ENCODE assay signal across 15 cellular contexts in the genomic region with DNA sequence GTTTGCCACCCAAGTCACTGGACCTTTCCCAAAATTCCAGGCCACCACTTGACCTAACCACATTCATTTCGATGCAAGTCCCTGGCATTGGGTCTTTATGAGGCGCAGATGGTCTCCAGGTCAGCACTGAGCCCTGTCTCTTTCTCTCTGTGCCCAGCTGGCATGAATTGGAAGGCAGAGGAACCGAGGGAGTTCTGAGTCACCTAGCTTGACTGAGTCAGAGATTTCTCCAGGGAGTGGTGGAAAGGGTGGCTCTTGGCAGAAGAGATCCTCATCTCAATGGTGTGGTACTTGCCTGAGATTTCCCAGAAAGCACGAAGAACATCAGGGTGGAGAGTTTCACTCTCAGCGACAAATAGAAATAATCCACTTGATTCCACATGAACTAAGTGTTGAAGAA. TPM values are rescaled to one million over a fixed set of nuclear protein-coding genes. Genes with fewer than 3 reads are reported as not detected.
DNase-seq lines count a peak whose midpoint lies in the region; ATAC-seq and TF ChIP-seq lines count a peak whose summit lies in the region.
"Had no signal": no experiment of that assay in that cellular context is flagged by ENCODE, and none has a peak within 500 bp of the region (broad histone marks: within the 10 kb centered on the region; RNA-seq: fewer than 3 reads in every experiment).

No MANE protein-coding gene starts in this region.

- H3K27ac Mint-ChIP-seq in GM23338: no peak overlapping the region
- H3K27ac Mint-ChIP-seq: activated T-helper 2 cell treated with anti-CD3 and anti-CD28 coated beads, Interferon-gamma antibody, Interleukin-2, Interleukin-4, amounts not matched to agents 10 μg/mL and 5 μg/mL and 100 μg/mL, durations not matched to agents 14 hours and 24 hours and 36 hours had no signal

- H3K4me3 ChIP-seq in IMR-90 (ENCODE audit: insufficient read depth, low read depth, low read length): no peak overlapping the region
- no peak overlapping the region for H3K4me3 ChIP-seq in brain microvascular endothelial cell (ENCODE audit: low read depth, low read length)
- no peak overlapping the region for H3K4me3 ChIP-seq in left lung
- no peak overlapping the region for H3K4me3 ChIP-seq in GM23338
- H3K4me3 ChIP-seq in vagina: no peak overlapping the region
- H3K4me3 ChIP-seq: BLaER1, cardiac muscle cell, ovary had no signal

- H3K9me2 ChIP-seq in GM23338 (ENCODE audit: insufficient read depth): no peaks in the 10 kb centered on the region

- in situ Hi-C loops in IMR-90 (cut with MboI; ENCODE audit: low sequenced_read_pairs) (no loop called here), brain microvascular endothelial cell (cut with HindIII; ENCODE audit: low pct_ligation_motif_present, low sequenced_read_pairs) (no loop called here)

- TF ChIP-seq POLR2A in IMR-90 (IDR thresholded peaks at IDR 0.05; ENCODE audit: low read depth, low read length): no peak
- no peak for TF ChIP-seq POLR2A in vagina (IDR thresholded peaks at IDR 0.05)

- H3K18ac ChIP-seq in IMR-90 (ENCODE audit: low read depth, low read length): no peak overlapping the region

- H3K9ac ChIP-seq in IMR-90 (ENCODE audit: low read depth, low read length): no peak overlapping the region
- H3K9ac ChIP-seq: BLaER1 had no signal

- intact Hi-C loops in IMR-90 (cut with micrococcal nuclease) (no loop called here), left lung (cut with DNase I) (no loop called here), vagina (cut with DNase I) (no loop called here)

- H4K20me1 ChIP-seq in IMR-90 (ENCODE audit: insufficient read depth, low read length) (no peaks in the 10 kb centered on the region), GM23338 (replicated peaks; ENCODE audit: insufficient read depth) (no peaks in the 10 kb centered on the region)
- H4K20me1 ChIP-seq: BLaER1 had no signal

- H3K79me2 ChIP-seq in GM23338 (replicated peaks; ENCODE audit: insufficient read depth): no peaks in the 10 kb centered on the region

- H3K4me3 Mint-ChIP-seq in GM23338: no peak overlapping the region

- no peak overlapping the region for H2BK5ac ChIP-seq in IMR-90 (ENCODE audit: low read depth, low read length, poor library complexity, severe bottlenecking)

- no peak for TF ChIP-seq CTCF in IMR-90 (conservative IDR thresholded peaks at IDR 0.05; ENCODE audit: low read depth, low read length)
- TF ChIP-seq CTCF in brain microvascular endothelial cell (IDR thresholded peaks at IDR 0.05; ENCODE audit: low read depth, low read length, missing control alignments): no peak
- no peak for TF ChIP-seq CTCF in left lung (IDR thresholded peaks at IDR 0.05)
- TF ChIP-seq CTCF in GM23338 (conservative IDR thresholded peaks at IDR 0.05; ENCODE audit: low read depth in 2 of 2): no peak
- TF ChIP-seq CTCF in vagina (IDR thresholded peaks at IDR 0.05): no peak

- peaks cover 37% of the 10 kb centered on the region for H3K4me1 Mint-ChIP-seq in GM23338

- ATAC-seq in IMR-90 (ENCODE audit: low read depth): peak; percentile 43
- ATAC-seq in left lung: peak; percentile 13
- no peak for ATAC-seq in GM23338

- H3K36me3 Mint-ChIP-seq in GM23338 (ENCODE audit: low read depth): no peaks in the 10 kb centered on the region

- CTCF ChIA-PET in IMR-90 (lab: Yijun Ruan, JAX): interaction anchor here (1.0 kb wide), 1 partner anchor 326 kb away, joined by 4 read pairs; no protein-coding TSS in a partner anchor

- H3K79me1 ChIP-seq in IMR-90 (ENCODE audit: low read depth in 1 of 2, low read length in 2 of 2): no peaks in the 10 kb centered on the region

- H3K4me2 ChIP-seq in IMR-90 (ENCODE audit: low read depth, low read length) (no peak overlapping the region), GM23338 (no peak overlapping the region)
- H3K4me2 ChIP-seq: BLaER1 had no signal

- no peak overlapping the region for H3K14ac ChIP-seq in IMR-90 (replicated peaks; ENCODE audit: low read depth, low read length)

- no peaks in the 10 kb centered on the region; the same call in 1 of the 2 replicates for H3K9me1 ChIP-seq in IMR-90 (ENCODE audit: insufficient read depth, low read length)

- no peak overlapping the region for H2BK15ac ChIP-seq in IMR-90 (ENCODE audit: low read depth, low read length)

- H3K9me3 Mint-ChIP-seq in GM23338: no peaks in the 10 kb centered on the region; the same call in 2 of the 3 replicates
- H3K9me3 Mint-ChIP-seq: activated T-helper 2 cell treated with anti-CD3 and anti-CD28 coated beads, Interferon-gamma antibody, Interleukin-2, Interleukin-4, amounts not matched to agents 10 μg/mL and 5 μg/mL and 100 μg/mL, durations not matched to agents 14 hours and 24 hours and 36 hours had no signal

- H4K91ac ChIP-seq in IMR-90 (ENCODE audit: insufficient read depth, low read depth, low read length): no peak overlapping the region

- H3F3A ChIP-seq in GM23338 (replicated peaks; ENCODE audit: low read depth): no peaks in the 10 kb centered on the region

- H3K56ac ChIP-seq in IMR-90 (ENCODE audit: extremely low read depth, insufficient read depth, low read length): no peak overlapping the region

- no peaks in the 10 kb centered on the region for H3K36me3 ChIP-seq in IMR-90 (ENCODE audit: control insufficient read depth, insufficient read depth, low read length)
- H3K36me3 ChIP-seq in brain microvascular endothelial cell (replicated peaks): no peaks in the 10 kb centered on the region
- H3K36me3 ChIP-seq in left lung: no peaks in the 10 kb centered on the region
- H3K36me3 ChIP-seq in GM23338 (ENCODE audit: insufficient read depth): no peaks in the 10 kb centered on the region
- H3K36me3 ChIP-seq in vagina: no peaks in the 10 kb centered on the region
- H3K36me3 ChIP-seq: BLaER1, cardiac muscle cell, ovary had no signal

- H2BK20ac ChIP-seq in IMR-90 (ENCODE audit: low read depth, low read length): no peak overlapping the region

- H3K4me1 ChIP-seq in IMR-90 (ENCODE audit: control insufficient read depth, insufficient read depth, low read length): no peaks in the 10 kb centered on the region; the same call in 1 of the 2 replicates
- no peaks in the 10 kb centered on the region for H3K4me1 ChIP-seq in left lung
- peaks cover 35% of the 10 kb centered on the region for H3K4me1 ChIP-seq in GM23338 (ENCODE audit: insufficient read depth)
- no peaks in the 10 kb centered on the region for H3K4me1 ChIP-seq in vagina

- no CpG with 5 or more reads among the region's 5 CpGs for WGBS in IMR-90 (ENCODE audit: extremely low coverage in 2 of 2, insufficient read length in 1 of 2), 2 experiments

- H2AK9ac ChIP-seq in IMR-90 (replicated peaks; ENCODE audit: low read depth, low read length, poor library complexity): no peak overlapping the region

- dilution Hi-C loops in IMR-90 (cut with HindIII; ENCODE audit: low sequenced_read_pairs, unreplicated experiment): no loop called here

- no peaks in the 10 kb centered on the region for H3K27me3 Mint-ChIP-seq in GM23338 (ENCODE audit: insufficient read depth, low read depth, poor library complexity)

- no peak overlapping the region for H2AK5ac ChIP-seq in IMR-90 (ENCODE audit: low read depth, low read length)

- H3K23ac ChIP-seq in IMR-90 (ENCODE audit: low read depth, low read length): no peak overlapping the region

- no peak for TF ChIP-seq RAD21 in IMR-90 (IDR thresholded peaks at IDR 0.05; ENCODE audit: low read length)

- H3K9me3 ChIP-seq in IMR-90 (ENCODE audit: control insufficient read depth, insufficient read depth, low read length) (no peaks in the 10 kb centered on the region), left lung (no peaks in the 10 kb centered on the region), vagina (no peaks in the 10 kb centered on the region)
- H3K9me3 ChIP-seq: BLaER1, ovary had no signal

- no peak overlapping the region for H3K4ac ChIP-seq in IMR-90 (ENCODE audit: low read depth, low read length)

- H2AFZ ChIP-seq in IMR-90 (replicated peaks; ENCODE audit: low read length, poor library complexity) (no peak overlapping the region), GM23338 (no peak overlapping the region)

- no peak overlapping the region for H4K5ac ChIP-seq in IMR-90 (ENCODE audit: low read depth, low read length)

- POLR2A ChIA-PET in IMR-90 (lab: Charles Lee; ENCODE audit: unreplicated experiment): no interaction called here

- H3K27ac ChIP-seq in IMR-90 (ENCODE audit: insufficient read depth, low read length) (no peak overlapping the region), brain microvascular endothelial cell (no peak overlapping the region), left lung (no peak overlapping the region), GM23338 (ENCODE audit: low read depth) (no peak overlapping the region), vagina (no peak overlapping the region)
- H3K27ac ChIP-seq: BLaER1, cardiac muscle cell, ovary had no signal

- H2BK120ac ChIP-seq in IMR-90 (ENCODE audit: low read depth, low read length): no peak overlapping the region

- BruUV-seq in IMR-90 (replicated peaks; lab: Mats Ljungman, UMichigan): no TSS peak

- no peak overlapping the region for H4K8ac ChIP-seq in IMR-90 (ENCODE audit: low read depth in 2 of 2, low read length in 2 of 2)

- H3K27me3 ChIP-seq in IMR-90 (ENCODE audit: control insufficient read depth, insufficient read depth, low read length): no peaks in the 10 kb centered on the region
- H3K27me3 ChIP-seq in brain microvascular endothelial cell (replicated peaks): no peaks in the 10 kb centered on the region
- no peaks in the 10 kb centered on the region for H3K27me3 ChIP-seq in left lung
- H3K27me3 ChIP-seq in GM23338 (ENCODE audit: insufficient read depth): no peaks in the 10 kb centered on the region
- H3K27me3 ChIP-seq in vagina: no peaks in the 10 kb centered on the region
- H3K27me3 ChIP-seq: BLaER1, cardiac muscle cell, ovary had no signal

- DNase-seq in COLO829 (ENCODE audit: low spot score) (peak; percentile 22), IMR-90 (peak; percentile 53), brain microvascular endothelial cell (peak; percentile 49), left lung (no peak), NCI-H187 treated with DMSO at 0.1 percent for 48 hours (lab: John Stamatoyannopoulos, UW) (no peak), NAMALWA (ENCODE audit: low spot score) (no peak), GM23338 (ENCODE audit: low spot score) (no peak), vagina (ENCODE audit: extremely low spot score in 2 of 2) (no peak)
- DNase-seq: activated CD4-positive, alpha-beta T cell treated with anti-CD3 and anti-CD28 coated beads, Interleukin-2, amount 50 U/mL, for 1 hour; NCI-H2171; ovary; T-helper 1 cell had no signal

TF ChIP-seq in IMR-90, 13 proteins besides CTCF, POLR2A, EP300 and RAD21 (continues in another document):
- TF ChIP-seq SMC3 (IDR thresholded peaks at IDR 0.05; ENCODE audit: low read depth, low read length) (no peak), NFE2L2 (IDR thresholded peaks at IDR 0.05; ENCODE audit: low read depth, low read length) (no peak)

TF ChIP-seq in GM23338, 12 proteins besides CTCF, POLR2A, EP300 and RAD21 (continues in another document):
- no peak for TF ChIP-seq JUNB (IDR thresholded peaks at IDR 0.05; ENCODE audit: unreplicated experiment)
- TF ChIP-seq ZNF331 (CRISPR knock-in tag; IDR thresholded peaks at IDR 0.05; ENCODE audit: low read depth): no peak

RNA-seq across cellular contexts. Expression of gene WDR36, which starts 43.8 kb away (rescaled TPM):
- total RNA-seq in IMR-90 (2012; rRNA removed) (87.8 and 111 TPM in 2 replicates), left lung (10 to 100 TPM; 23.1 to 29.6 TPM), vagina (27.5 TPM)
- polyA plus RNA-seq in IMR-90 (2012; rRNA removed) (9.4 and 11.9 TPM in 2 replicates), GM23338 (2016; fragmentation: Nextera tagmentation; extraction: Ambion mirVana) (14.3 and 18.5 TPM in 2 replicates)
- 2.5 and 2.6 TPM in 2 replicates for polyA plus RNA-seq in IMR-90 (2012; cell fraction: cytosol; rRNA removed)
- polyA plus RNA-seq in IMR-90 (2012; cell fraction: nucleus; rRNA removed; ENCODE audit: low replicate concordance): 3.3 and 21.3 TPM in 2 replicates
- total RNA-seq in GM23338 (2014; rRNA removed; shearing (Covaris generic)): 56.8 and 61.1 TPM in 2 replicates

Comparison
In these comparisons a context has a peak if more than half of its experiments do, and no peak if none do; other contexts are left out.
1. DNase-seq: peak in COLO829 (single experiment), IMR-90 (single experiment) and brain microvascular endothelial cell (single experiment); none in left lung (0 of 2), NCI-H187 treated with DMSO at 0.1 percent for 48 hours (single experiment), NAMALWA (single experiment), GM23338 (single experiment) and vagina (0 of 2).